In the genomic region with DNA sequence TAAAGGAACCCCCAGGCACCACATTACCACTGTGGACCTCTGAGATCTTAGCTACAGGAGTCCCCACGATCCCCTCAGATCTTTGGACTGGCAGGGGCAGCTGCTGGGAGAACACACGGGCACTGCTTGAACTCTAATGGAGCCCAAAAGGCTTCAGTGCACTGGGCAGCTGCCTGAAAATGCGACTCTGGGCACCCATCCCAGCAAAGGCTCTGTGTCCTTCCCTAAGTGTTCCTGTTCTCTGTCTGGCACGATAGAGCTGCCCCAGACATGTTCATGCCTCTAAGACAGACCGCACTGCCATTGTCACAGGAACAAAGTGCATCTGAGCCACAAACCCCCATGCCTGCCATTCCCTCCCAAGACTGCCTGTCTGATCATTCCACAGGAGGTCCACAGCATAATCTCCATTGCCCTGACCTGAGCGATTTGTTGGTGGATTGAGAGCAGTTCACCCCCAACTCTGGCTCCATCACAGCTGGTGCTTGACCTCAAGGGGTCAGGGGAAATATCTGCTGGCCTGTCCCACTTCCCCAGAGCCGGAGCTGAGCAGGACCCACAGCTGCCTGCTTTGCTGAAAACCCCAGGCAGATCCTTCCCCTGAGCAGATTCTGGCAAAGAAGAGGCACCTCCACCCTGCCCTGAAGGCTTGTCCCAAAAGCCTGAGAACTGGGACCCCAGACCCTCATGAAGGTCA, we compare ENCODE assay signal across 22 cellular contexts.
"Had no signal": no experiment of that assay in that cellular context is flagged by ENCODE, and none has a peak within 500 bp of the region (broad histone marks: within the 10 kb centered on the region; RNA-seq: fewer than 3 reads in every experiment).

No MANE protein-coding gene starts in this region.

- H3K4me3 ChIP-seq: colonic mucosa, mucosa of descending colon, sigmoid colon, spleen had no signal

- H3K27ac Mint-ChIP-seq: activated CD4-positive, alpha-beta T cell treated with anti-CD3 and anti-CD28 coated beads, Interleukin-2, amount 10 ng/mL, durations not matched to agents 7 days and 5 days; activated CD8-positive, alpha-beta T cell treated with anti-CD3 and anti-CD28 coated beads, Interleukin-2, amount 10 ng/mL, durations not matched to agents 7 days and 5 days; activated naive CD4-positive, alpha-beta T cell treated with anti-CD3 and anti-CD28 coated beads, Interleukin-2, amount 10 ng/mL, durations not matched to agents 7 days and 5 days; activated naive CD8-positive, alpha-beta T cell treated with anti-CD3 and anti-CD28 coated beads, Interleukin-2, amount 50 U/mL, for 24 hours; memory B cell; naive thymus-derived CD8-positive, alpha-beta T cell; stimulated activated naive B cell treated with anti-CD40 and anti-IgM and Interleukin-4, amounts not matched to agents 10 μg/mL and 1 μg/mL and 100 μg/mL, for 72 hours had no signal

- H2AFZ ChIP-seq: parathyroid adenoma had no signal

- ATAC-seq: activated CD4-positive, CD25-positive, alpha-beta regulatory T cell treated with anti-CD3 and anti-CD28 coated beads, Interleukin-2, amount 50 U/mL, for 24 hours; activated CD8-positive, alpha-beta T cell treated with anti-CD3 and anti-CD28 coated beads, Interleukin-2, amount 10 ng/mL, durations not matched to agents 7 days and 5 days; activated naive CD8-positive, alpha-beta T cell treated with anti-CD3 and anti-CD28 coated beads, Interleukin-2, amount 50 U/mL, for 24 hours; left colon; mucosa of descending colon; naive thymus-derived CD8-positive, alpha-beta T cell; stimulated activated naive B cell treated with anti-CD40 and anti-IgM and Interleukin-4, amounts not matched to agents 10 μg/mL and 1 μg/mL and 100 μg/mL, for 72 hours had no signal

- H3K27me3 ChIP-seq: colonic mucosa, neutrophil, sigmoid colon, spleen had no signal

- FAIRE-seq: endometrium, frontal cortex had no signal

- H3K4me3 Mint-ChIP-seq: activated CD4-positive, alpha-beta T cell treated with anti-CD3 and anti-CD28 coated beads, Interleukin-2, amount 10 ng/mL, durations not matched to agents 7 days and 5 days; activated CD8-positive, alpha-beta T cell treated with anti-CD3 and anti-CD28 coated beads, Interleukin-2, amount 10 ng/mL, durations not matched to agents 7 days and 5 days; activated naive CD4-positive, alpha-beta T cell treated with anti-CD3 and anti-CD28 coated beads, Interleukin-2, amount 10 ng/mL, durations not matched to agents 7 days and 5 days; activated naive CD8-positive, alpha-beta T cell treated with anti-CD3 and anti-CD28 coated beads, Interleukin-2, amount 50 U/mL, for 24 hours; brain; central memory CD8-positive, alpha-beta T cell; memory B cell; naive thymus-derived CD8-positive, alpha-beta T cell; stimulated activated naive B cell treated with anti-CD40 and anti-IgM and Interleukin-4, amounts not matched to agents 10 μg/mL and 1 μg/mL and 100 μg/mL, for 72 hours had no signal

- H3K4me1 Mint-ChIP-seq: activated CD4-positive, alpha-beta T cell treated with anti-CD3 and anti-CD28 coated beads, Interleukin-2, amount 10 ng/mL, durations not matched to agents 7 days and 5 days; activated naive CD4-positive, alpha-beta T cell treated with anti-CD3 and anti-CD28 coated beads, Interleukin-2, amount 10 ng/mL, durations not matched to agents 7 days and 5 days; activated naive CD8-positive, alpha-beta T cell treated with anti-CD3 and anti-CD28 coated beads, Interleukin-2, amount 50 U/mL, for 24 hours; brain; central memory CD8-positive, alpha-beta T cell; memory B cell; stimulated activated naive B cell treated with anti-CD40 and anti-IgM and Interleukin-4, amounts not matched to agents 10 μg/mL and 1 μg/mL and 100 μg/mL, for 72 hours had no signal

- H3K36me3 ChIP-seq: colonic mucosa, neutrophil, sigmoid colon, spleen had no signal

- H3K4me1 ChIP-seq: colonic mucosa, parathyroid adenoma, spleen had no signal

- H3K36me3 Mint-ChIP-seq: activated naive CD4-positive, alpha-beta T cell treated with anti-CD3 and anti-CD28 coated beads, Interleukin-2, amount 10 ng/mL, durations not matched to agents 7 days and 5 days; brain; memory B cell; stimulated activated naive B cell treated with anti-CD40 and anti-IgM and Interleukin-4, amounts not matched to agents 10 μg/mL and 1 μg/mL and 100 μg/mL, for 72 hours had no signal

- H3K27ac ChIP-seq: colonic mucosa, neutrophil, parathyroid adenoma, sigmoid colon, spleen had no signal

- H3K9ac ChIP-seq: parathyroid adenoma had no signal

- H3K9me3 ChIP-seq: colonic mucosa, neutrophil had no signal

- H3K27me3 Mint-ChIP-seq: activated CD4-positive, alpha-beta T cell treated with anti-CD3 and anti-CD28 coated beads, Interleukin-2, amount 10 ng/mL, durations not matched to agents 7 days and 5 days; activated naive CD4-positive, alpha-beta T cell treated with anti-CD3 and anti-CD28 coated beads, Interleukin-2, amount 10 ng/mL, durations not matched to agents 7 days and 5 days; activated naive CD8-positive, alpha-beta T cell treated with anti-CD3 and anti-CD28 coated beads, Interleukin-2, amount 50 U/mL, for 24 hours; brain; central memory CD8-positive, alpha-beta T cell; memory B cell; naive thymus-derived CD8-positive, alpha-beta T cell; stimulated activated naive B cell treated with anti-CD40 and anti-IgM and Interleukin-4, amounts not matched to agents 10 μg/mL and 1 μg/mL and 100 μg/mL, for 72 hours had no signal

- DNase-seq: activated CD4-positive, alpha-beta T cell treated with anti-CD3 and anti-CD28 coated beads, Interleukin-2, amount 10 ng/mL, durations not matched to agents 7 days and 5 days; activated CD8-positive, alpha-beta T cell treated with anti-CD3 and anti-CD28 coated beads, Interleukin-2, amount 10 ng/mL, durations not matched to agents 7 days and 5 days; activated effector memory CD4-positive, alpha-beta T cell treated with Interleukin-2 at 50 U/mL for 16 hours; activated naive CD4-positive, alpha-beta T cell treated with anti-CD3 and anti-CD28 coated beads, Interleukin-2, amount 10 ng/mL, durations not matched to agents 7 days and 5 days; activated naive CD8-positive, alpha-beta T cell treated with anti-CD3 and anti-CD28 coated beads, Interleukin-2, amount 50 U/mL, for 24 hours; activated T-cell treated with anti-CD3 and anti-CD28 coated beads, Interleukin-2, amount 50 U/mL, for 48 hours; colonic mucosa; left colon; mucosa of descending colon; naive thymus-derived CD8-positive, alpha-beta T cell; sigmoid colon; spleen; stimulated activated naive B cell treated with anti-CD40 and anti-IgM and Interleukin-4, amounts not matched to agents 10 μg/mL and 1 μg/mL and 100 μg/mL, for 72 hours; T1000 had no signal
